ENCODE assay signal across 23 cellular contexts in the genomic region with DNA sequence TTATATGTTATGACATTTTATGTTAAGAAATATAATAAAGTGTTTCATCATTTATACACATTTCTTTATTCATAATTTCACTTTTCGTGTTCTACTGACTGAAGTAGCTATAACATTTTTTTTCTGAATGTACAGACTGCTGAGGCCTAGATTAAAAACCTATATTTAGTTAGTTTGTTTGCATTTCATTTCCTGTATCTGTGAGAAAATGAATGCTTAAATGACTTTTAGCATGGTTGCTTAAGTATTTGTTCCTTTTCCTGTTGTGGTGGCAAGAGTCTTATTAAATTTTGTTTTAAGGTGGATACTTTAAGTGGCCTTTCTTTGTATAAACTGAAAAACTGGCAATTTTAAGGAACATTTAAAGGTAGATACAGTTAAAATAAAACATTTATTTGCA.
A peak's percentile ranks its signal among the peaks of the same experiment; 100 is the strongest.
DNase-seq lines count a peak whose midpoint lies in the region; ATAC-seq lines count a peak whose summit lies in the region.
"Had no signal": no experiment of that assay in that cellular context is flagged by ENCODE, and none has a peak within 500 bp of the region (broad histone marks: within the 10 kb centered on the region; RNA-seq: fewer than 3 reads in every experiment).

No MANE protein-coding gene starts in this region.

- peak overlapping the region; percentile 61 for H3K4me2 ChIP-seq in BLaER1
- H3K4me2 ChIP-seq: SK-N-SH had no signal

- ATAC-seq in HG03469 (IDR thresholded peaks at IDR 0.05; ENCODE audit: unreplicated experiment), result peak; percentile 44
- ATAC-seq: HCT116 had no signal

- peaks cover 11% of the 10 kb centered on the region for H3K4me1 ChIP-seq in BLaER1
- H3K4me1 ChIP-seq: Caco-2, Peyer's patch had no signal

- H3K9ac ChIP-seq in BLaER1, result no peak overlapping the region
- H3K9ac ChIP-seq in SK-N-MC (ENCODE audit: insufficient read length), result no peak overlapping the region
- H3K9ac ChIP-seq: SK-N-SH had no signal

- H3K4me3 ChIP-seq in BLaER1 (no peak overlapping the region), SK-N-MC (no peak overlapping the region)
- H3K4me3 ChIP-seq: Peyer's patch had no signal

- H3K27ac ChIP-seq in BLaER1 (peak overlapping the region; percentile 41; the same call in 1 of the 2 replicates), SK-N-MC (peak overlapping the region; percentile 71)
- H3K27ac ChIP-seq: HL-60, Peyer's patch had no signal

- H3K9me3 ChIP-seq in BLaER1, result 0 out of 2 replicates have a peak, but pooled peaks cover 6% of the 10 kb centered on the region
- H3K9me3 ChIP-seq in SK-N-MC (ENCODE audit: low read depth, low read length), result no peaks in the 10 kb centered on the region
- H3K9me3 ChIP-seq: Caco-2, Peyer's patch, SK-N-SH had no signal

- no peaks in the 10 kb centered on the region for H3K36me3 ChIP-seq in BLaER1
- no peaks in the 10 kb centered on the region for H3K36me3 ChIP-seq in SK-N-MC (ENCODE audit: insufficient read depth, low read length)
- H3K36me3 ChIP-seq: Peyer's patch had no signal

- DNase-seq in SK-N-MC (ENCODE audit: low read depth, low spot score) (peak; percentile 53), germinal center (ENCODE audit: low spot score) (peak; percentile 5), COR-L47 (lab: John Stamatoyannopoulos, UW) (no peak), hypothalamus (lab: John Stamatoyannopoulos, UW) (no peak), NCI-H345 (lab: John Stamatoyannopoulos, UW) (no peak)
- DNase-seq in activated CD8-positive, alpha-beta memory T cell treated with anti-CD3 and anti-CD28 coated beads, Interleukin-2, amount 50 U/mL, for 48 hours, result no peak
- DNase-seq: 8988T; C1 segment of cervical spinal cord; Caco-2; CD4-positive, alpha-beta memory T cell; DMS79 treated with DMSO at 0.1 percent for 48 hours; Karpas-422; NCI-H1694; NCI-H2029 treated with DMSO at 0.1 percent for 48 hours; NCI-H526 treated with DMSO at 0.1 percent for 48 hours; Peyer's patch; SIG-M5; SK-N-SH; T-helper 2 cell had no signal

- H3K27me3 ChIP-seq in BLaER1, result no peaks in the 10 kb centered on the region
- H3K27me3 ChIP-seq: Peyer's patch had no signal

- H4K20me1 ChIP-seq in BLaER1, result no peaks in the 10 kb centered on the region

Comparison
In these comparisons a context has a peak if more than half of its experiments do, and no peak if none do; other contexts are left out.
1. DNase-seq: peak in SK-N-MC (single experiment) and germinal center (single experiment); none in COR-L47 (single experiment), hypothalamus (0 of 51), activated CD8-positive, alpha-beta memory T cell treated with anti-CD3 and anti-CD28 coated beads, Interleukin-2, amount 50 U/mL, for 48 hours (single experiment) and NCI-H345 (single experiment).